11 cellular contexts compared by ENCODE assay signal in the genomic region with DNA sequence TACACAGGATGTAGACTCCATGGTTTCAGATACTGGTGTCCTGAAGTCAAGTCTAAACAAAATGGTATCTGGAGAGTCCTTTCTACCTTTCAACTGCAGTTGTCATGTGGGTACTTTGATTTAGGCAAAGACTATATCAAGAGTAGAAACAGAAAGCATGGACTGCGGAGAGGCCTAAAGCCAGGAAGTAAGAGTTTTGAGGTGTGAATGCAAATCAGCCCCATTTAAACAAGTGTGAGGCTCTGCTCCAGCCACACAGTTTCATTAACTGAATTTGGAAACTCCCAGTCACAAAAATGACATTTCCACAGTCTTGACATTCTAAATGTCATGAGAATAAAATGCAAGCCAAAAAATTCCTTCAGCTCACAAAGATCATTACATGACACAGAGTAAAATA.
A peak's percentile ranks its signal among the peaks of the same experiment; 100 is the strongest.
DNase-seq lines count a peak whose midpoint lies in the region; ATAC-seq, FAIRE-seq and TF ChIP-seq lines count a peak whose summit lies in the region.
"Had no signal": no experiment of that assay in that cellular context is flagged by ENCODE, and none has a peak within 500 bp of the region (broad histone marks: within the 10 kb centered on the region; RNA-seq: fewer than 3 reads in every experiment).

No MANE protein-coding gene starts in this region.

- no peaks in the 10 kb centered on the region for H3K9me2 ChIP-seq in DOHH2 (replicated peaks; ENCODE audit: control insufficient read depth, low read length)

- ATAC-seq in HG02852 (IDR thresholded peaks at IDR 0.05; ENCODE audit: unreplicated experiment) = peak; percentile 99

- H3F3A ChIP-seq in DOHH2 (ENCODE audit: control insufficient read depth, insufficient read depth) = no peaks in the 10 kb centered on the region

- H3K4me3 ChIP-seq in DOHH2 (ENCODE audit: low read length) (no peak overlapping the region), KMS-11 (IDR thresholded peaks at IDR 0.05; ENCODE audit: insufficient read depth, low read depth, low read length) (no peak overlapping the region), H7 (ENCODE audit: insufficient read depth, low read depth, low read length) (no peak overlapping the region)
- H3K4me3 ChIP-seq: tibial artery had no signal

- H3K36me3 ChIP-seq in DOHH2 (ENCODE audit: control insufficient read depth, low read length) (no peaks in the 10 kb centered on the region; the same call in none of the 2 replicates), KMS-11 (ENCODE audit: insufficient read depth) (no peaks in the 10 kb centered on the region), H7 (replicated peaks; ENCODE audit: control insufficient read depth, insufficient read depth, low read length) (peaks cover 3% of the 10 kb centered on the region; the same call in 1 of the 2 replicates)
- H3K36me3 ChIP-seq: tibial artery had no signal

- no peak for TF ChIP-seq CTCF in DOHH2 (IDR thresholded peaks at IDR 0.05; ENCODE audit: low read depth, low read length, poor library complexity, severe bottlenecking)
- no peak for TF ChIP-seq CTCF in KMS-11 (conservative IDR thresholded peaks at IDR 0.05; ENCODE audit: low read depth, low read length)

- H3K79me2 ChIP-seq in DOHH2 (ENCODE audit: control insufficient read depth, low read length) (no peaks in the 10 kb centered on the region), KMS-11 (ENCODE audit: insufficient read depth, low read depth) (no peaks in the 10 kb centered on the region)

- peaks cover 13% of the 10 kb centered on the region for H3K4me1 ChIP-seq in DOHH2 (ENCODE audit: control insufficient read depth, low read length)
- H3K4me1 ChIP-seq in KMS-11 (ENCODE audit: low read depth, poor library complexity, severe bottlenecking) = peaks cover 32% of the 10 kb centered on the region
- H3K4me1 ChIP-seq: tibial artery had no signal

- H3K9ac ChIP-seq in KMS-11 = no peak overlapping the region

- no peak overlapping the region for H2AFZ ChIP-seq in KMS-11 (ENCODE audit: low read depth)

- no peaks in the 10 kb centered on the region for H3K27me3 ChIP-seq in DOHH2 (ENCODE audit: control insufficient read depth, low read length)
- no peaks in the 10 kb centered on the region for H3K27me3 ChIP-seq in KMS-11 (ENCODE audit: insufficient read depth, low read depth)
- H3K27me3 ChIP-seq in H7 (ENCODE audit: control insufficient read depth, insufficient read depth, low read length) = no peaks in the 10 kb centered on the region
- H3K27me3 ChIP-seq: tibial artery had no signal

- FAIRE-seq in GM19239 (lab: Jason Lieb, UNC) = peak; percentile 99

- H3K27ac ChIP-seq in DOHH2 (ENCODE audit: low read depth, low read length) = no peak overlapping the region
- H3K27ac ChIP-seq in KMS-11 = peak overlapping the region; percentile 71
- H3K27ac ChIP-seq: RWPE1, tibial artery had no signal

- H3K9me3 ChIP-seq in DOHH2 (ENCODE audit: control insufficient read depth, insufficient read depth, low read length) = no peaks in the 10 kb centered on the region
- H3K9me3 ChIP-seq: tibial artery had no signal

- DNase-seq in GM19239 (ENCODE audit: insufficient read length, low spot score) (peak; percentile 17), SKM-1 treated with dmso at 0.1 percent for 144 hours (lab: John Stamatoyannopoulos, UW; ENCODE audit: unreplicated experiment) (no peak), hepatic stellate cell (ENCODE audit: low spot score) (no peak), H7 (no peak), NCI-H1694 treated with DMSO at 0.1 percent for 48 hours (lab: John Stamatoyannopoulos, UW) (no peak)
- DNase-seq: head of caudate nucleus, tibial artery had no signal

- H4K20me1 ChIP-seq in DOHH2 (ENCODE audit: control insufficient read depth, insufficient read depth, low read depth, low read length) (no peaks in the 10 kb centered on the region), KMS-11 (ENCODE audit: insufficient read depth) (no peaks in the 10 kb centered on the region)

- H3K4me2 ChIP-seq in DOHH2 (ENCODE audit: low read length) (peak overlapping the region; percentile 14), KMS-11 (peak overlapping the region; percentile 68)
